In genomic region chr20:41044409-41045062, GRCh38 we compare ENCODE assay signal across 1 cellular context.
A peak's percentile ranks its signal among the peaks of the same experiment; 100 is the strongest.
TF ChIP-seq lines count a peak whose summit lies in the region.

No MANE protein-coding gene starts in this region.

TF ChIP-seq in GM12878, 131 proteins besides CTCF, POLR2A, EP300 and RAD21:
- no peak for TF ChIP-seq EZH2 (IDR thresholded peaks at IDR 0.05; ENCODE audit: borderline replicate concordance, control insufficient read depth, low read depth, low read length)
- TF ChIP-seq, protein P1, sequence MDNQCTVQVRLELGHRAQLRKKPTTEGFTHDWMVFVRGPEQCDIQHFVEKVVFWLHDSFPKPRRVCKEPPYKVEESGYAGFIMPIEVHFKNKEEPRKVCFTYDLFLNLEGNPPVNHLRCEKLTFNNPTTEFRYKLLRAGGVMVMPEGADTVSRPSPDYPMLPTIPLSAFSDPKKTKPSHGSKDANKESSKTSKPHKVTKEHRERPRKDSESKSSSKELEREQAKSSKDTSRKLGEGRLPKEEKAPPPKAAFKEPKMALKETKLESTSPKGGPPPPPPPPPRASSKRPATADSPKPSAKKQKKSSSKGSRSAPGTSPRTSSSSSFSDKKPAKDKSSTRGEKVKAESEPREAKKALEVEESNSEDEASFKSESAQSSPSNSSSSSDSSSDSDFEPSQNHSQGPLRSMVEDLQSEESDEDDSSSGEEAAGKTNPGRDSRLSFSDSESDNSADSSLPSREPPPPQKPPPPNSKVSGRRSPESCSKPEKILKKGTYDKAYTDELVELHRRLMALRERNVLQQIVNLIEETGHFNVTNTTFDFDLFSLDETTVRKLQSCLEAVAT (IDR thresholded peaks at IDR 0.05), result peak; percentile 59; the same call in 1 of the 2 replicates
